In genomic region chr14:103121846-103122577, GRCh38 we compare ENCODE assay signal across 8 cellular contexts. TPM values are rescaled to one million over a fixed set of nuclear protein-coding genes. Genes with fewer than 3 reads are reported as not detected.
DNase-seq lines count a peak whose midpoint lies in the region; ATAC-seq lines count a peak whose summit lies in the region.

No MANE protein-coding gene starts in this region.

- no peak for ATAC-seq in HG02798 (IDR thresholded peaks at IDR 0.05; ENCODE audit: poor library complexity, unreplicated experiment)
- no peak for ATAC-seq in HG03108 (IDR thresholded peaks at IDR 0.05; ENCODE audit: unreplicated experiment)

- intact Hi-C loops in posterior vena cava (cut with DNase I) = no loop called here

- DNase-seq in COR-L47 (lab: John Stamatoyannopoulos, UW) (peak; percentile 100), NCI-H1048 (lab: John Stamatoyannopoulos, UW) (peak; percentile 54), SK-N-DZ (ENCODE audit: low spot score) (peak; percentile 56), globus pallidus (ENCODE audit: low spot score) (peak; percentile 16), posterior vena cava (ENCODE audit: low spot score) (peak; percentile 96)
- DNase-seq in activated CD4-positive, alpha-beta T cell treated with anti-CD3 and anti-CD28 coated beads, Interleukin-2, amount 50 U/mL, for 48 hours = no peak

RNA-seq across cellular contexts. Expression of gene TNFAIP2, which starts 1.2 kb away (rescaled TPM):
- polyA plus RNA-seq in SK-N-DZ (2014; cell fraction: cytosol; rRNA removed) = 0.54 and 0.62 TPM in 2 replicates
- polyA plus RNA-seq in SK-N-DZ (2014; cell fraction: nucleus; rRNA removed) = 1.8 and 1.9 TPM in 2 replicates
- total RNA-seq in posterior vena cava = 100 to 1,000 TPM in 1 of 2 donors, 10 to 100 TPM in 1; 71.4 to 112 TPM

RNA-seq across cellular contexts. Expression of gene EXOC3L4, which starts 27.5 kb away (rescaled TPM):
- polyA plus RNA-seq in SK-N-DZ (2014; cell fraction: cytosol; rRNA removed) = not detected in 2 replicates
- not detected in 2 replicates for polyA plus RNA-seq in SK-N-DZ (2014; cell fraction: nucleus; rRNA removed)
- total RNA-seq in posterior vena cava = 1 to 10 TPM; 1.0 to 2.5 TPM

RNA-seq across cellular contexts. Expression of gene LBHD2, which starts 38.0 kb away (rescaled TPM):
- not detected in 2 replicates for polyA plus RNA-seq in SK-N-DZ (2014; cell fraction: cytosol; rRNA removed)
- polyA plus RNA-seq in SK-N-DZ (2014; cell fraction: nucleus; rRNA removed) = not detected in 2 replicates
- total RNA-seq in posterior vena cava = not detected

Comparison
In these comparisons a context has a peak if more than half of its experiments do, and no peak if none do; other contexts are left out.
1. DNase-seq: peak in COR-L47 (single experiment), NCI-H1048 (single experiment), SK-N-DZ (single experiment), globus pallidus (single experiment) and posterior vena cava (single experiment); none in activated CD4-positive, alpha-beta T cell treated with anti-CD3 and anti-CD28 coated beads, Interleukin-2, amount 50 U/mL, for 48 hours (0 of 2).